8 cellular contexts compared by ENCODE assay signal in the genomic region with DNA sequence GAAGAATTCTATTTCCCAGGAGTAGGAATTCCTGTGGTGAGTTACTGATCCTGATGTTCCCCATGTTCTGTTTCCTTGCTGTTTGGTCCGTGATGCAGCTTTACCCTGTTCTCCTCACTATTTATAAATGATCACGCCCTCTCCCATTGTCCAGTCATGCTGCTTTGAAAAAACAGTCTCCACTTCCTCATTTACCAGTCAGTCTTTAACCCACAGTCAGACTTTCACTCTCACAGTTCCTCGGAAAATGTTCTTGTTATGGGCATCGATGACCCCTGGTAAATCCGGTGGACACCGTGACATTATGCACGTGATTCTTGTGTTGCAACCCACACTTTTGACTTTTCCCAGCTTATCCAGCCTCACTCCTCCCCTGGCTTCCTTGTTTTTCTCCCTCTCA. TPM values are rescaled to one million over a fixed set of nuclear protein-coding genes. Genes with fewer than 3 reads are reported as not detected.
DNase-seq lines count a peak whose midpoint lies in the region; ATAC-seq and TF ChIP-seq lines count a peak whose summit lies in the region.

No MANE protein-coding gene starts in this region.

- peaks cover 0 to 2% (median 0%) of the 10 kb centered on the region in 3 donors for H3K27me3 Mint-ChIP-seq in CD14-positive monocyte (ENCODE audit: low read depth in 3 of 3)
- peaks cover 14% of the 10 kb centered on the region for H3K27me3 Mint-ChIP-seq in activated CD4-positive, alpha-beta T cell treated with anti-CD3 and anti-CD28 coated beads, Interleukin-2, amount 10 ng/mL, durations not matched to agents 24 days and 14 days

- H3K4me3 ChIP-seq in brain microvascular endothelial cell (ENCODE audit: low read depth, low read length), result no peak overlapping the region

- H3K4me1 Mint-ChIP-seq in CD14-positive monocyte, result peaks cover 44% of the 10 kb centered on the region
- no peaks in the 10 kb centered on the region for H3K4me1 Mint-ChIP-seq in activated CD4-positive, alpha-beta T cell treated with anti-CD3 and anti-CD28 coated beads, Interleukin-2, amount 10 ng/mL, durations not matched to agents 24 days and 14 days

- ATAC-seq in HG03439 (IDR thresholded peaks at IDR 0.05; ENCODE audit: unreplicated experiment), result peak; percentile 88

- TF ChIP-seq CTCF in CD14-positive monocyte (IDR thresholded peaks at IDR 0.05) (no peak), GM20000 (IDR thresholded peaks at IDR 0.05; ENCODE audit: extremely low read depth, missing control alignments) (no peak), brain microvascular endothelial cell (IDR thresholded peaks at IDR 0.05; ENCODE audit: low read depth, low read length, missing control alignments) (no peak)

- peak overlapping the region; percentile 89 to 97 (median 94) for H3K27ac Mint-ChIP-seq in CD14-positive monocyte
- H3K27ac Mint-ChIP-seq in activated CD4-positive, alpha-beta T cell treated with anti-CD3 and anti-CD28 coated beads, Interleukin-2, amount 10 ng/mL, durations not matched to agents 24 days and 14 days, result no peak overlapping the region

- H3K36me3 ChIP-seq in brain microvascular endothelial cell (replicated peaks), result no peaks in the 10 kb centered on the region

- in situ Hi-C loops in brain microvascular endothelial cell (cut with HindIII; ENCODE audit: low pct_ligation_motif_present, low sequenced_read_pairs), result no loop called here

- H3K9me3 Mint-ChIP-seq in CD14-positive monocyte, result peaks cover 0 to 7% (median 2%) of the 10 kb centered on the region in 7 donors
- H3K9me3 Mint-ChIP-seq in activated CD4-positive, alpha-beta T cell treated with anti-CD3 and anti-CD28 coated beads, Interleukin-2, amount 10 ng/mL, durations not matched to agents 24 days and 14 days, result no peaks in the 10 kb centered on the region

- no peaks in the 10 kb centered on the region for H3K27me3 ChIP-seq in brain microvascular endothelial cell (replicated peaks)

- H3K27ac ChIP-seq in brain microvascular endothelial cell, result no peak overlapping the region

- intact Hi-C loops in CD14-positive monocyte (cut with micrococcal nuclease), result loop anchor here (10.0 kb wide), 1 partner anchor 100 kb away; the partner anchor contains the start of gene ARL4A (in 2 of the 2)
- intact Hi-C loops in activated CD4-positive, alpha-beta T cell treated with anti-CD3 and anti-CD28 coated beads, Interleukin-2, amount 10 ng/mL, durations not matched to agents 24 days and 14 days (cut with micrococcal nuclease), result loop anchor here (1.0 kb wide), 1 partner anchor 9 kb away; no protein-coding TSS in a partner anchor

- DNase-seq in CD14-positive monocyte (ENCODE audit: low spot score) (peak; percentile 77), GM20000 (ENCODE audit: low spot score) (peak; percentile 31), brain microvascular endothelial cell (peak; percentile 51), stromal cell of bone marrow (ENCODE audit: low read depth) (peak; percentile 67), RKO (ENCODE audit: low spot score) (no peak)
- DNase-seq in activated CD4-positive, alpha-beta T cell treated with anti-CD3 and anti-CD28 coated beads, Interleukin-2, amount 10 ng/mL, durations not matched to agents 24 days and 14 days, result no peak
- no peak for DNase-seq in stimulated activated naive CD4-positive, alpha-beta T cell treated with Interleukin-2 at 50 U/mL for 16 hours (lab: John Stamatoyannopoulos, UW)

- no peaks in the 10 kb centered on the region for H3K36me3 Mint-ChIP-seq in CD14-positive monocyte
- H3K36me3 Mint-ChIP-seq in activated CD4-positive, alpha-beta T cell treated with anti-CD3 and anti-CD28 coated beads, Interleukin-2, amount 10 ng/mL, durations not matched to agents 24 days and 14 days (ENCODE audit: low read depth), result no peaks in the 10 kb centered on the region

- peak overlapping the region; percentile 52 to 70 for H3K4me3 Mint-ChIP-seq in CD14-positive monocyte
- H3K4me3 Mint-ChIP-seq in activated CD4-positive, alpha-beta T cell treated with anti-CD3 and anti-CD28 coated beads, Interleukin-2, amount 10 ng/mL, durations not matched to agents 24 days and 14 days, result no peak overlapping the region

RNA-seq across cellular contexts. Expression of gene SCIN, which starts 14.4 kb away (rescaled TPM):
- polyA plus RNA-seq in CD14-positive monocyte, result not detected
- not detected in 2 replicates for total RNA-seq in activated CD4-positive, alpha-beta T cell treated with anti-CD3 and anti-CD28 coated beads, Interleukin-2, amount 10 ng/mL, durations not matched to agents 24 days and 14 days

Comparison
In these comparisons a context has a peak if more than half of its experiments do, and no peak if none do; other contexts are left out.
1. DNase-seq: peak in CD14-positive monocyte (single experiment), GM20000 (single experiment), brain microvascular endothelial cell (single experiment) and stromal cell of bone marrow (single experiment); none in activated CD4-positive, alpha-beta T cell treated with anti-CD3 and anti-CD28 coated beads, Interleukin-2, amount 10 ng/mL, durations not matched to agents 24 days and 14 days (single experiment), RKO (single experiment) and stimulated activated naive CD4-positive, alpha-beta T cell treated with Interleukin-2 at 50 U/mL for 16 hours (single experiment).